ENCODE assay signal across 19 cellular contexts in genomic region chr16:70418993-70419318, GRCh38. TPM values are rescaled to one million over a fixed set of nuclear protein-coding genes. Genes with fewer than 3 reads are reported as not detected.
DNase-seq lines count a peak whose midpoint lies in the region; ATAC-seq, FAIRE-seq and TF ChIP-seq lines count a peak whose summit lies in the region.
"Had no signal": no experiment of that assay in that cellular context is flagged by ENCODE, and none has a peak within 500 bp of the region (broad histone marks: within the 10 kb centered on the region; RNA-seq: fewer than 3 reads in every experiment).

No MANE protein-coding gene starts in this region.

- peak; percentile 20 for ATAC-seq in activated CD8-positive, alpha-beta memory T cell treated with anti-CD3 and anti-CD28 coated beads, Interleukin-2, amount 10 ng/mL, durations not matched to agents 7 days and 5 days
- ATAC-seq in activated naive CD8-positive, alpha-beta T cell treated with anti-CD3 and anti-CD28 coated beads, Interleukin-2, amount 50 U/mL, for 24 hours = no peak
- ATAC-seq: left lung, right cardiac atrium had no signal

- peaks cover 67% of the 10 kb centered on the region; the same call in 1 of the 2 replicates for H3K79me2 ChIP-seq in Loucy (ENCODE audit: insufficient read depth, low read length)

- H3K4me3 ChIP-seq in Loucy (ENCODE audit: low read length, poor library complexity, severe bottlenecking) = no peak overlapping the region
- H3K4me3 ChIP-seq in small intestine (ENCODE audit: low read depth in 1 of 2, low read length in 2 of 2) = no peak overlapping the region
- H3K4me3 ChIP-seq in thyroid gland (replicated peaks in 1 of 3) = no peak overlapping the region
- H3K4me3 ChIP-seq: ascending aorta, esophagus squamous epithelium, GM23248, left lung, SJSA1 had no signal

- H3K9me2 ChIP-seq in Loucy (replicated peaks; ENCODE audit: low read depth, low read length) = no peaks in the 10 kb centered on the region

- peaks cover 14% of the 10 kb centered on the region for H3K4me1 ChIP-seq in Loucy (ENCODE audit: insufficient read depth, low read length, poor library complexity, severe bottlenecking)
- peaks cover 18 to 29% of the 10 kb centered on the region in 2 donors for H3K4me1 ChIP-seq in small intestine (ENCODE audit: control insufficient read depth in 2 of 2, insufficient read depth in 1 of 2, low read depth in 1 of 2, low read length in 1 of 2)
- peaks cover 5 to 23% of the 10 kb centered on the region in 2 donors for H3K4me1 ChIP-seq in thyroid gland
- H3K4me1 ChIP-seq: ascending aorta, SJSA1 had no signal

- H3K36me3 ChIP-seq in Loucy (ENCODE audit: insufficient read depth, low read length) (peaks cover 3% of the 10 kb centered on the region; the same call in 1 of the 2 replicates), small intestine (ENCODE audit: control insufficient read depth in 2 of 2, insufficient read depth in 2 of 2, low read length in 2 of 2) (peaks cover 0 to 2% of the 10 kb centered on the region in 2 donors), thyroid gland (no peaks in the 10 kb centered on the region)
- H3K36me3 ChIP-seq: ascending aorta, esophagus squamous epithelium, left lung had no signal

- H3F3A ChIP-seq in Loucy (ENCODE audit: low read depth) = no peaks in the 10 kb centered on the region

- intact Hi-C loops in thyroid gland (cut with DNase I) = no loop called here

- peak overlapping the region; percentile 37 for H3K4me2 ChIP-seq in Loucy (ENCODE audit: low read depth, low read length, poor library complexity, severe bottlenecking)

- peaks cover 31% of the 10 kb centered on the region for H4K20me1 ChIP-seq in Loucy (ENCODE audit: insufficient read depth, low read length, poor library complexity, severe bottlenecking)

- H3K27me3 ChIP-seq in Loucy (ENCODE audit: insufficient read depth, low read length, poor library complexity, severe bottlenecking) = no peaks in the 10 kb centered on the region
- no peaks in the 10 kb centered on the region for H3K27me3 ChIP-seq in small intestine (ENCODE audit: control insufficient read depth in 2 of 2, insufficient read depth in 2 of 2, low read length in 2 of 2)
- H3K27me3 ChIP-seq in thyroid gland = no peaks in the 10 kb centered on the region
- H3K27me3 ChIP-seq: ascending aorta, esophagus squamous epithelium, left lung, SJSA1 had no signal

- H3K9me3 ChIP-seq in Loucy (ENCODE audit: insufficient read depth, low read depth, low read length) (no peaks in the 10 kb centered on the region), small intestine (ENCODE audit: control insufficient read depth, low read depth) (no peaks in the 10 kb centered on the region), thyroid gland (no peaks in the 10 kb centered on the region)
- H3K9me3 ChIP-seq: ascending aorta, esophagus squamous epithelium, left lung, SJSA1 had no signal

- CTCF ChIA-PET in activated CD8-positive, alpha-beta memory T cell treated with anti-CD3 and anti-CD28 coated beads, Interleukin-2, amount 10 ng/mL, durations not matched to agents 7 days and 5 days (lab: Charles Lee) = interaction anchor here (1.2 kb wide), 1 partner anchor 68 kb away, joined by 3 read pairs; no protein-coding TSS in a partner anchor

- H3K4me1 Mint-ChIP-seq in activated CD8-positive, alpha-beta memory T cell treated with anti-CD3 and anti-CD28 coated beads, Interleukin-2, amount 10 ng/mL, durations not matched to agents 7 days and 5 days = peaks cover 31% of the 10 kb centered on the region
- H3K4me1 Mint-ChIP-seq in activated naive CD8-positive, alpha-beta T cell treated with anti-CD3 and anti-CD28 coated beads, Interleukin-2, amount 50 U/mL, for 24 hours = peaks cover 63% of the 10 kb centered on the region

- 27 to 50% (median 43%) methylated on average over 5 of the region's 5 CpGs for whole genome bisulfite sequencing in small intestine, 3 donors
- 88 to 100% methylated on average over 1 to 5 of the region's 5 CpGs for WGBS in thyroid gland, 2 donors

- FAIRE-seq in small intestine (lab: Jason Lieb, UNC) = no peak

- H3K27me3 Mint-ChIP-seq in activated CD8-positive, alpha-beta memory T cell treated with anti-CD3 and anti-CD28 coated beads, Interleukin-2, amount 10 ng/mL, durations not matched to agents 7 days and 5 days = no peaks in the 10 kb centered on the region
- H3K27me3 Mint-ChIP-seq in activated naive CD8-positive, alpha-beta T cell treated with anti-CD3 and anti-CD28 coated beads, Interleukin-2, amount 50 U/mL, for 24 hours = no peaks in the 10 kb centered on the region

- TF ChIP-seq CTCF in Loucy (conservative IDR thresholded peaks at IDR 0.05; ENCODE audit: low read length) (no peak), thyroid gland (IDR thresholded peaks at IDR 0.05) (no peak)

- no peak for TF ChIP-seq POLR2A in thyroid gland (IDR thresholded peaks at IDR 0.05)

- no peaks in the 10 kb centered on the region for H3K9me3 Mint-ChIP-seq in activated CD8-positive, alpha-beta memory T cell treated with anti-CD3 and anti-CD28 coated beads, Interleukin-2, amount 10 ng/mL, durations not matched to agents 7 days and 5 days (ENCODE audit: low read depth)
- H3K9me3 Mint-ChIP-seq in activated naive CD8-positive, alpha-beta T cell treated with anti-CD3 and anti-CD28 coated beads, Interleukin-2, amount 50 U/mL, for 24 hours = no peaks in the 10 kb centered on the region

- no peak overlapping the region for H3K9ac ChIP-seq in Loucy (ENCODE audit: low read depth, low read length, poor library complexity, severe bottlenecking)
- H3K9ac ChIP-seq: GM23248 had no signal

- DNase-seq in activated CD8-positive, alpha-beta memory T cell treated with anti-CD3 and anti-CD28 coated beads, Interleukin-2, amount 10 ng/mL, durations not matched to agents 7 days and 5 days = no peak
- DNase-seq in activated CD8-positive, alpha-beta memory T cell treated with anti-CD3 and anti-CD28 coated beads, Interleukin-2, amount 50 U/mL, for 48 hours = no peak
- no peak for DNase-seq in activated naive CD8-positive, alpha-beta T cell treated with anti-CD3 and anti-CD28 coated beads, Interleukin-2, amount 50 U/mL, for 24 hours
- DNase-seq in small intestine (no peak), thyroid gland (no peak), pons (ENCODE audit: low spot score) (no peak), iPS-NIHi11 (ENCODE audit: low spot score) (no peak)
- DNase-seq: ACHN; cortex of kidney; esophagus squamous epithelium; GM23248; left lung; NCI-H1417; NK-92 treated with Interleukin-12 subunit alpha and Interleukin-12 subunit beta, amount 100 ng/mL, for 24 hours; right cardiac atrium; stimulated activated CD4-positive, alpha-beta T cell treated with anti-CD3 and anti-CD28 coated beads, Interleukin-2, amount 100 ng/mL, for 48 hours had no signal

- H2AFZ ChIP-seq in Loucy (ENCODE audit: low read length) = no peak overlapping the region
- H2AFZ ChIP-seq: GM23248 had no signal

- peak overlapping the region; percentile 72 for H3K27ac Mint-ChIP-seq in activated CD8-positive, alpha-beta memory T cell treated with anti-CD3 and anti-CD28 coated beads, Interleukin-2, amount 10 ng/mL, durations not matched to agents 7 days and 5 days
- H3K27ac Mint-ChIP-seq in activated naive CD8-positive, alpha-beta T cell treated with anti-CD3 and anti-CD28 coated beads, Interleukin-2, amount 50 U/mL, for 24 hours = peak overlapping the region; percentile 59

- peak overlapping the region; percentile 32 to 82 for H3K27ac ChIP-seq in small intestine (ENCODE audit: low read depth in 1 of 2, low read length in 1 of 2)
- H3K27ac ChIP-seq in thyroid gland = no peak overlapping the region
- H3K27ac ChIP-seq: ascending aorta, esophagus squamous epithelium, GM23248, SJSA1 had no signal

- H3K36me3 Mint-ChIP-seq in activated CD8-positive, alpha-beta memory T cell treated with anti-CD3 and anti-CD28 coated beads, Interleukin-2, amount 10 ng/mL, durations not matched to agents 7 days and 5 days = no peaks in the 10 kb centered on the region
- peaks cover 2% of the 10 kb centered on the region for H3K36me3 Mint-ChIP-seq in activated naive CD8-positive, alpha-beta T cell treated with anti-CD3 and anti-CD28 coated beads, Interleukin-2, amount 50 U/mL, for 24 hours (ENCODE audit: low read depth)

- H3K4me3 Mint-ChIP-seq in activated CD8-positive, alpha-beta memory T cell treated with anti-CD3 and anti-CD28 coated beads, Interleukin-2, amount 10 ng/mL, durations not matched to agents 7 days and 5 days = no peak overlapping the region
- H3K4me3 Mint-ChIP-seq in activated naive CD8-positive, alpha-beta T cell treated with anti-CD3 and anti-CD28 coated beads, Interleukin-2, amount 50 U/mL, for 24 hours = peak overlapping the region; percentile 45

RNA-seq across cellular contexts. Expression of gene ST3GAL2, which starts 19.9 kb away (rescaled TPM):
- 10 to 100 TPM; 23.6 to 34.2 TPM for total RNA-seq in activated CD8-positive, alpha-beta memory T cell treated with anti-CD3 and anti-CD28 coated beads, Interleukin-2, amount 10 ng/mL, durations not matched to agents 7 days and 5 days
- 1 to 10 TPM; 5.6 to 9.1 (median 7.6) TPM for polyA plus RNA-seq in small intestine
- 10 to 100 TPM; 11.2 to 17.4 (median 11.8) TPM for total RNA-seq in thyroid gland

RNA-seq across cellular contexts. Expression of gene FCSK, which starts 35.4 kb away (rescaled TPM):
- 10 to 100 TPM; 17.8 to 20.9 TPM for total RNA-seq in activated CD8-positive, alpha-beta memory T cell treated with anti-CD3 and anti-CD28 coated beads, Interleukin-2, amount 10 ng/mL, durations not matched to agents 7 days and 5 days
- 10 to 100 TPM; 19.6 to 26.8 (median 21.9) TPM for polyA plus RNA-seq in small intestine
- total RNA-seq in thyroid gland = 10 to 100 TPM; 20.3 to 40.2 (median 24.5) TPM

Comparison
In these comparisons a context has a peak if more than half of its experiments do, and no peak if none do; other contexts are left out.
1. H3K27ac ChIP-seq: peak in small intestine (2 of 2); none in thyroid gland (0 of 3).